In the genomic region with DNA sequence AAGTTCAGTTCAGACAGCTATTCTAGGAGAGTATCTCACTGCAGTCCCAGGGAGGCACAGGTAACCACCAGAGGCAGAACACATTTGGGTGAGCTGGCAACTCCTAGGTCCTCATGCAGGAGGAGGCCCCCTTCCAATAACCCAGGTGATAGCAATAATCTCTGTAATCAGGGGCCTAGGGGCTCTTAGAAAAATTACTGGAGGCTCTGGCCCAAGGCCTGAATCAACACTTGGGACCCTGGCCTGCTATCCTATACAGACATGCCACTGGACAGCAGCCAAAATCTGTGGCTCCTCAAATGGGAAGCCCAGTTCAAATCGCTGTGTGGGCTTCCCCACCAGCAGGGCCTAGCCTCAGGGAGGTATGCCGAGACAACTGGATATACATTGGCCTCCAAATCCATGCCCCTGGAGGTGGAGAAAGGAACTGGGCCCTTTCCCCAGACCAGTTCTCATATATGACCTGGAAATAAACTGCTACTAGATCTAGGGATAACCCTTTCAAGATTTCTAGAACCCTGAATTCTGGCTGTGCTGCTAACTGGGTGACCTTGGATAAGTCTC, we compare ENCODE assay signal across 10 cellular contexts. TPM values are rescaled to one million over a fixed set of nuclear protein-coding genes. Genes with fewer than 3 reads are reported as not detected.
DNase-seq lines count a peak whose midpoint lies in the region; ATAC-seq and TF ChIP-seq lines count a peak whose summit lies in the region.
"Had no signal": no experiment of that assay in that cellular context is flagged by ENCODE, and none has a peak within 500 bp of the region (broad histone marks: within the 10 kb centered on the region; RNA-seq: fewer than 3 reads in every experiment).

No MANE protein-coding gene starts in this region.

- intact Hi-C loops in CD8-positive, alpha-beta T cell (cut with DNase I, micrococcal nuclease): loop anchor here (5.0 kb wide), 5 partner anchors 162 to 1993 kb away; partner anchors contain the start of genes GOLGA7B (in 1 of the 2), LCOR (in 1 of the 2), R3HCC1L (in 1 of the 2) and TCTN3 (in 1 of the 2)

- no peak for DNase-seq in CD8-positive, alpha-beta T cell
- DNase-seq in NCI-H226: peak; percentile 63
- DNase-seq in osteocyte (ENCODE audit: extremely low spot score, unreplicated experiment): no peak
- DNase-seq in activated CD4-positive, alpha-beta T cell treated with anti-CD3 and anti-CD28 coated beads, Interleukin-2, amount 50 U/mL, for 4 hours: no peak
- DNase-seq in effector CD4-positive, alpha-beta T cell: no peak

- no peaks in the 10 kb centered on the region for H3K27me3 ChIP-seq in CD8-positive, alpha-beta T cell (ENCODE audit: insufficient read depth, low read length)
- H3K27me3 ChIP-seq in esophagus (ENCODE audit: control insufficient read depth in 1 of 2, insufficient read depth in 2 of 2, low read length in 2 of 2): no peaks in the 10 kb centered on the region

- H3K4me3 Mint-ChIP-seq in CD8-positive, alpha-beta T cell: peak overlapping the region; percentile 89
- H3K4me3 Mint-ChIP-seq in osteocyte (ENCODE audit: unreplicated experiment): peak overlapping the region; percentile 82
- no peak overlapping the region for H3K4me3 Mint-ChIP-seq in activated T-helper 17 cell treated with anti-CD3 and anti-CD28 coated beads, Interleukin-2, amount 50 U/mL, for 72 hours

- peaks cover 2% of the 10 kb centered on the region for H3K36me3 Mint-ChIP-seq in CD8-positive, alpha-beta T cell
- no peaks in the 10 kb centered on the region for H3K36me3 Mint-ChIP-seq in osteocyte (ENCODE audit: unreplicated experiment)
- H3K36me3 Mint-ChIP-seq in activated T-helper 17 cell treated with anti-CD3 and anti-CD28 coated beads, Interleukin-2, amount 50 U/mL, for 72 hours (ENCODE audit: low read depth): no peaks in the 10 kb centered on the region

- H3K4me1 Mint-ChIP-seq in CD8-positive, alpha-beta T cell (ENCODE audit: low read depth): peaks cover 23% of the 10 kb centered on the region
- peaks cover 60% of the 10 kb centered on the region for H3K4me1 Mint-ChIP-seq in osteocyte (ENCODE audit: unreplicated experiment)
- peaks cover 6% of the 10 kb centered on the region for H3K4me1 Mint-ChIP-seq in activated T-helper 17 cell treated with anti-CD3 and anti-CD28 coated beads, Interleukin-2, amount 50 U/mL, for 72 hours

- no peaks in the 10 kb centered on the region for H3K9me3 Mint-ChIP-seq in CD8-positive, alpha-beta T cell
- H3K9me3 Mint-ChIP-seq in osteocyte (ENCODE audit: unreplicated experiment): no peaks in the 10 kb centered on the region
- H3K9me3 Mint-ChIP-seq in activated T-helper 17 cell treated with anti-CD3 and anti-CD28 coated beads, Interleukin-2, amount 50 U/mL, for 72 hours: no peaks in the 10 kb centered on the region
- H3K9me3 Mint-ChIP-seq: stimulated activated naive CD8-positive, alpha-beta T cell treated with anti-CD3 and anti-CD28 coated beads, Interleukin-15, Interleukin-2, amounts not matched to agents 100 ng/mL and 50 ng/mL, for 24 hours had no signal

- ATAC-seq in CD8-positive, alpha-beta T cell: no peak
- no peak for ATAC-seq in HG03135 (IDR thresholded peaks at IDR 0.05; ENCODE audit: unreplicated experiment)
- no peak for ATAC-seq in activated T-helper 17 cell treated with anti-CD3 and anti-CD28 coated beads, Interleukin-2, amount 50 U/mL, for 72 hours (replicated peaks)

- WGBS in esophagus, 2 donors: 35 to 53% methylated on average over 2 of the region's 2 CpGs

- H3K27me3 Mint-ChIP-seq in CD8-positive, alpha-beta T cell (ENCODE audit: low read depth): no peaks in the 10 kb centered on the region
- H3K27me3 Mint-ChIP-seq in osteocyte (ENCODE audit: unreplicated experiment): no peaks in the 10 kb centered on the region
- H3K27me3 Mint-ChIP-seq in activated T-helper 17 cell treated with anti-CD3 and anti-CD28 coated beads, Interleukin-2, amount 50 U/mL, for 72 hours: no peaks in the 10 kb centered on the region
- H3K27me3 Mint-ChIP-seq: stimulated activated naive CD8-positive, alpha-beta T cell treated with anti-CD3 and anti-CD28 coated beads, Interleukin-15, Interleukin-2, amounts not matched to agents 100 ng/mL and 50 ng/mL, for 24 hours had no signal

- no peak overlapping the region for H3K27ac Mint-ChIP-seq in CD8-positive, alpha-beta T cell
- peak overlapping the region; percentile 67 for H3K27ac Mint-ChIP-seq in osteocyte (ENCODE audit: unreplicated experiment)
- no peak overlapping the region for H3K27ac Mint-ChIP-seq in activated T-helper 17 cell treated with anti-CD3 and anti-CD28 coated beads, Interleukin-2, amount 50 U/mL, for 72 hours
- H3K27ac Mint-ChIP-seq: stimulated activated naive CD8-positive, alpha-beta T cell treated with anti-CD3 and anti-CD28 coated beads, Interleukin-15, Interleukin-2, amounts not matched to agents 100 ng/mL and 50 ng/mL, for 24 hours had no signal

- H3K9me3 ChIP-seq in CD8-positive, alpha-beta T cell (ENCODE audit: low read length): no peaks in the 10 kb centered on the region
- H3K9me3 ChIP-seq in esophagus (ENCODE audit: control insufficient read depth in 2 of 2, insufficient read depth in 1 of 2, low read depth in 1 of 2, low read length in 1 of 2): no peaks in the 10 kb centered on the region

- no peaks in the 10 kb centered on the region for H3K36me3 ChIP-seq in CD8-positive, alpha-beta T cell (ENCODE audit: insufficient read depth, low read length)
- H3K36me3 ChIP-seq in esophagus (ENCODE audit: control insufficient read depth in 2 of 2, insufficient read depth in 2 of 2, low read length in 1 of 2): no peaks in the 10 kb centered on the region

- peaks cover 22% of the 10 kb centered on the region for H3K4me1 ChIP-seq in CD8-positive, alpha-beta T cell (ENCODE audit: insufficient read depth, low read length)
- peaks cover 4 to 13% of the 10 kb centered on the region in 2 donors for H3K4me1 ChIP-seq in esophagus (ENCODE audit: control insufficient read depth in 2 of 2, insufficient read depth in 2 of 2, low read length in 1 of 2)

- CTCF ChIA-PET in CD8-positive, alpha-beta T cell (lab: Charles Lee): interaction anchor here (1.0 to 8.5 kb wide), 4 partner anchors 8 to 50 kb away, joined by 3 to 48 read pairs (median 24); no protein-coding TSS in a partner anchor

- no peak for TF ChIP-seq CTCF in CD8-positive, alpha-beta T cell (IDR thresholded peaks at IDR 0.05)
- peak; percentile 40 for TF ChIP-seq CTCF in osteocyte (IDR thresholded peaks at IDR 0.05)

- POLR2A ChIA-PET in CD8-positive, alpha-beta T cell (lab: Charles Lee): interaction anchor here (1.0 to 4.6 kb wide), 2 partner anchors 46 to 51 kb away, joined by 3 to 32 read pairs; partner anchors contain the start of gene ZFYVE27

- no peak overlapping the region for H3K27ac ChIP-seq in CD8-positive, alpha-beta T cell (ENCODE audit: low read depth, low read length)
- peak overlapping the region; percentile 6 to 78 for H3K27ac ChIP-seq in esophagus (ENCODE audit: low read depth in 2 of 2, low read length in 1 of 2)
- H3K27ac ChIP-seq: SK-N-MC had no signal

- no peak overlapping the region for H3K4me3 ChIP-seq in CD8-positive, alpha-beta T cell (ENCODE audit: low read depth, low read length)
- H3K4me3 ChIP-seq in esophagus (ENCODE audit: low read depth in 1 of 2, low read length in 2 of 2): peak overlapping the region; percentile 11 to 57

RNA-seq across cellular contexts. Expression of gene AVPI1, which starts 1.6 kb away (rescaled TPM):
- total RNA-seq in CD8-positive, alpha-beta T cell: 10 to 100 TPM; 13.7 TPM
- polyA plus RNA-seq in esophagus: 10 to 100 TPM in 1 of 2 donors, 1 to 10 TPM in 1; 9.8 to 15.3 TPM
- total RNA-seq in osteocyte: 4.5 and 5.7 TPM in 2 replicates
- total RNA-seq in activated T-helper 17 cell treated with anti-CD3 and anti-CD28 coated beads, Interleukin-2, amount 50 U/mL, for 72 hours: 1 to 10 TPM; 1.5 to 1.9 TPM

RNA-seq across cellular contexts. Expression of gene MARVELD1, which starts 28.1 kb away (rescaled TPM):
- under 1 TPM; 0.30 to 0.39 TPM for total RNA-seq in CD8-positive, alpha-beta T cell
- 1 to 10 TPM; 6.4 to 9.6 TPM for polyA plus RNA-seq in esophagus
- 107 and 111 TPM in 2 replicates for total RNA-seq in osteocyte
- total RNA-seq in activated T-helper 17 cell treated with anti-CD3 and anti-CD28 coated beads, Interleukin-2, amount 50 U/mL, for 72 hours: 1 to 10 TPM; 2.0 TPM

RNA-seq across cellular contexts. Expression of gene PI4K2A, which starts 45.0 kb away (rescaled TPM):
- total RNA-seq in CD8-positive, alpha-beta T cell: 10 to 100 TPM; 37.6 to 37.7 TPM
- polyA plus RNA-seq in esophagus: 10 to 100 TPM; 11.5 to 19.9 TPM
- 22.0 and 22.1 TPM in 2 replicates for total RNA-seq in osteocyte
- total RNA-seq in activated T-helper 17 cell treated with anti-CD3 and anti-CD28 coated beads, Interleukin-2, amount 50 U/mL, for 72 hours: 10 to 100 TPM in 1 of 2 donors, 1 to 10 TPM in 1; 6.6 to 12.4 TPM

RNA-seq across cellular contexts. Expression of gene ZFYVE27, which starts 51.5 kb away (rescaled TPM):
- 10 to 100 TPM; 63.1 to 72.9 TPM for total RNA-seq in CD8-positive, alpha-beta T cell
- polyA plus RNA-seq in esophagus: 10 to 100 TPM in 1 of 2 donors, 1 to 10 TPM in 1; 9.6 to 14.3 TPM
- total RNA-seq in osteocyte: 22.5 and 27.0 TPM in 2 replicates
- 10 to 100 TPM; 31.1 to 36.8 TPM for total RNA-seq in activated T-helper 17 cell treated with anti-CD3 and anti-CD28 coated beads, Interleukin-2, amount 50 U/mL, for 72 hours

RNA-seq across cellular contexts. Expression of gene MORN4, which starts 52.2 kb away (rescaled TPM):
- total RNA-seq in CD8-positive, alpha-beta T cell: not detected
- 1 to 10 TPM; 1.1 to 1.8 TPM for polyA plus RNA-seq in esophagus
- total RNA-seq in osteocyte: 13.1 and 13.3 TPM in 2 replicates
- 1 to 10 TPM in 1 of 2 donors, under 1 TPM in 1; 0.79 to 2.4 TPM for total RNA-seq in activated T-helper 17 cell treated with anti-CD3 and anti-CD28 coated beads, Interleukin-2, amount 50 U/mL, for 72 hours

Comparison
In these comparisons a context has a peak if more than half of its experiments do, and no peak if none do; other contexts are left out.
1. RNA of gene MARVELD1, which starts 28.1 kb away (total RNA-seq): 107 to 111 TPM in osteocyte; 2.0 TPM in activated T-helper 17 cell treated with anti-CD3 and anti-CD28 coated beads, Interleukin-2, amount 50 U/mL, for 72 hours and 0.30 to 0.39 TPM in CD8-positive, alpha-beta T cell; every median in the first group is over 10 times any median in the second.